In the genomic region with DNA sequence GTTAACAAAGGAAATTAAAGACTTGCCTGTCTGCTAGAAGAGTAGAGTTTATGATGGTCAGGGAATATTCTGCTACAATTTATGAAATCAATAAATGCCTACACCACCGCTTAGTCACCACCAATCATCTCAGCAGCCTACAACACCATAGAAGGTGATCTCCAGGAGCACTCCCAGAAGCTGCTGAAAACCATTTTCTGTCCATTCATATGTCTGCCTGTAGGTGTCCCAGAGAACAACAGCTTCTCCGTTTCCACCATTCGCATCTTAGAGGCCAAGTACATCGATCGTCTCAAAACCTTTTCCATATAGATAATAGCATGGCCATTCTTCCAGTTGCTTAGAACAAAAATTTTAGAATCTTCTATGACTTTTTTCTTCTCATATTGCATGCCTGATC, we compare ENCODE assay signal across 15 cellular contexts.
DNase-seq lines count a peak whose midpoint lies in the region; ATAC-seq, FAIRE-seq and TF ChIP-seq lines count a peak whose summit lies in the region.
"Had no signal": no experiment of that assay in that cellular context is flagged by ENCODE, and none has a peak within 500 bp of the region (broad histone marks: within the 10 kb centered on the region; RNA-seq: fewer than 3 reads in every experiment).

No MANE protein-coding gene starts in this region.

- H3K79me2 ChIP-seq in GM23248 (ENCODE audit: insufficient read depth): no peaks in the 10 kb centered on the region

- H3K27me3 ChIP-seq in GM23248 (replicated peaks; ENCODE audit: insufficient read depth) (no peaks in the 10 kb centered on the region), RWPE2 (ENCODE audit: insufficient read depth, poor library complexity, severe bottlenecking) (no peaks in the 10 kb centered on the region)
- H3K27me3 ChIP-seq: thyroid gland had no signal

- DNase-seq in D721Med (ENCODE audit: insufficient read length, low spot score) (no peak), GM23248 (peak; percentile 5), RWPE2 (ENCODE audit: low spot score) (no peak), iPS-NIHi7 (ENCODE audit: extremely low spot score) (peak; percentile 31), GOT3 (lab: John Stamatoyannopoulos, UW) (no peak), globus pallidus (ENCODE audit: low spot score) (no peak), DMS153 (lab: John Stamatoyannopoulos, UW) (no peak)
- DNase-seq: activated B cell treated with CpG ODN at 0.5 μM for 24 hours; CD4-positive, alpha-beta T cell; NCI-H2081; SW 1271; thyroid gland had no signal

- H3K27ac ChIP-seq in GM23248 (no peak overlapping the region), RWPE2 (ENCODE audit: poor library complexity, severe bottlenecking) (no peak overlapping the region)
- H3K27ac ChIP-seq: thyroid gland had no signal

- 56 to 61% methylated on average over 5 of the region's 5 CpGs for WGBS in GM23248 (ENCODE audit: low coverage in 1 of 2, low lambda C conversion rate in 2 of 2, missing lambda C conversion rate in 2 of 2), 2 experiments

- TF ChIP-seq CTCF in D721Med (IDR thresholded peaks at IDR 0.05; ENCODE audit: insufficient read depth, missing control alignments) (peak; percentile 1), RWPE2 (IDR thresholded peaks at IDR 0.05; ENCODE audit: poor library complexity, severe bottlenecking) (no peak)

- peak; percentile 42; the same call in 1 of the 3 replicates for ATAC-seq in RWPE2 (ENCODE audit: low read depth)
- ATAC-seq: K562 had no signal

- H3K36me3 ChIP-seq in GM23248 (ENCODE audit: low read depth): no peaks in the 10 kb centered on the region
- no peaks in the 10 kb centered on the region for H3K36me3 ChIP-seq in RWPE2 (ENCODE audit: low read depth)
- H3K36me3 ChIP-seq: thyroid gland had no signal

- in situ Hi-C loops in GM23248 (cut with MboI): no loop called here

- no peaks in the 10 kb centered on the region for H3F3A ChIP-seq in GM23248 (ENCODE audit: insufficient read depth)

- no peaks in the 10 kb centered on the region for H3K9me2 ChIP-seq in GM23248 (ENCODE audit: insufficient read depth)

- H3K4me1 ChIP-seq in GM23248 (ENCODE audit: insufficient read depth) (no peaks in the 10 kb centered on the region), RWPE2 (ENCODE audit: insufficient read depth, poor library complexity, severe bottlenecking) (no peaks in the 10 kb centered on the region)
- H3K4me1 ChIP-seq: thyroid gland had no signal

- no peak overlapping the region for H2AFZ ChIP-seq in GM23248

- H3K4me3 ChIP-seq in GM23248 (no peak overlapping the region), RWPE2 (ENCODE audit: severe bottlenecking) (no peak overlapping the region)
- H3K4me3 ChIP-seq: K562, lung, thyroid gland had no signal

- no peak overlapping the region for H3K9ac ChIP-seq in GM23248

- H3K9me3 ChIP-seq in GM23248 (ENCODE audit: low read depth) (no peaks in the 10 kb centered on the region), RWPE2 (ENCODE audit: severe bottlenecking) (no peaks in the 10 kb centered on the region)
- H3K9me3 ChIP-seq: thyroid gland had no signal

- no peak overlapping the region for H3K4me2 ChIP-seq in GM23248 (ENCODE audit: unreplicated experiment)

- no peaks in the 10 kb centered on the region for H4K20me1 ChIP-seq in GM23248 (ENCODE audit: insufficient read depth)

- FAIRE-seq in D721Med (lab: Jason Lieb, UNC): no peak
- FAIRE-seq: H54, K562 had no signal

Comparison
In these comparisons a context has a peak if more than half of its experiments do, and no peak if none do; other contexts are left out.
1. DNase-seq: peak in GM23248 (single experiment) and iPS-NIHi7 (single experiment); none in D721Med (single experiment), RWPE2 (single experiment), GOT3 (single experiment), globus pallidus (single experiment) and DMS153 (single experiment).